ENCODE assay signal across 1 cellular context in genomic region chr5:142330026-142330425, GRCh38.
TF ChIP-seq lines count a peak whose summit lies in the region.

No MANE protein-coding gene starts in this region.

TF ChIP-seq in H1, 55 proteins besides CTCF, POLR2A, EP300 and RAD21:
- TF ChIP-seq SIN3A (conservative IDR thresholded peaks at IDR 0.05 in 1 of 2, IDR thresholded peaks at IDR 0.05 in 1 of 2; ENCODE audit: low read depth in 1 of 2, low read length in 2 of 2) (no peak), SP1 (IDR thresholded peaks at IDR 0.05; ENCODE audit: low read depth, low read length) (no peak), TEAD4 (IDR thresholded peaks at IDR 0.05; ENCODE audit: low read depth, low read length) (no peak), BACH1 (IDR thresholded peaks at IDR 0.05; ENCODE audit: low read length) (no peak), RXRA (IDR thresholded peaks at IDR 0.05; ENCODE audit: insufficient read depth, low read depth, low read length) (no peak), HDAC6 (IDR thresholded peaks at IDR 0.05; ENCODE audit: low read depth, low read length) (no peak), CBX8 (IDR thresholded peaks at IDR 0.05; ENCODE audit: borderline replicate concordance, low read depth, low read length) (no peak), FOSL1 (IDR thresholded peaks at IDR 0.05; ENCODE audit: insufficient read depth, low read depth, low read length) (no peak), KDM5A (IDR thresholded peaks at IDR 0.05; ENCODE audit: low read length) (no peak), PHF8 (conservative IDR thresholded peaks at IDR 0.05; ENCODE audit: low read depth, low read length) (no peak), SP2 (IDR thresholded peaks at IDR 0.05; ENCODE audit: low read length) (no peak), TCF12 (IDR thresholded peaks at IDR 0.05; ENCODE audit: low read depth, low read length) (no peak)
